ENCODE assay signal across 9 cellular contexts in the genomic region with DNA sequence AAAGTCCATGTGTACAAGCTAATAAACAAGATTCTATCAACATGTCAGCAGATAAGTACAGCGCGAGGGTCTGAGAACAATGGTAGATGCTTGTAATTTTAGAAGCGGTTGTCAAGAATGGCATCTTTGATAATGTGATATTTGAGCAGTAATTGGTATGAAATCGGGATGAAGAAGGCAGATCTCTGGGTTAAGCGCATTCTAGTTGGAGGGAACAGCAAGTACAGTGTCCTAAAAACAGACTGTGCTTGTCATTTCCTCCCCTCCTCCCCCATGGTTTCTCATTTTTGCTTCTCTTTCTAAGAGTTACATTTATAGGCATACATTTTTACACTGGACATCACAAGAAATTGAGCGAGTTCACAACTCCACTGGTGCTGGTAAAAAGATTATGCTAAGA. TPM values are rescaled to one million over a fixed set of nuclear protein-coding genes. Genes with fewer than 3 reads are reported as not detected.
DNase-seq lines count a peak whose midpoint lies in the region; ATAC-seq, FAIRE-seq and TF ChIP-seq lines count a peak whose summit lies in the region.
"Had no signal": no experiment of that assay in that cellular context is flagged by ENCODE, and none has a peak within 500 bp of the region (broad histone marks: within the 10 kb centered on the region; RNA-seq: fewer than 3 reads in every experiment).

No MANE protein-coding gene starts in this region.

- no peak for DNase-seq in activated T-cell treated with anti-CD3 and anti-CD28 coated beads, Interleukin-2, amount 50 U/mL, for 24 hours
- no peak for DNase-seq in activated T-cell treated with anti-CD3 and anti-CD28 coated beads, Interleukin-2, amount 50 U/mL, for 1 hour
- DNase-seq in MCF 10A (ENCODE audit: unreplicated experiment) = no peak
- DNase-seq in tibial nerve (ENCODE audit: low spot score in 2 of 2) = no peak
- no peak for DNase-seq in urothelium cell line (ENCODE audit: low spot score)
- DNase-seq in nucleus accumbens (lab: John Stamatoyannopoulos, UW) = no peak
- DNase-seq: T1000 had no signal

- intact Hi-C loops in MCF 10A (cut with micrococcal nuclease) = no loop called here

- H3K36me3 ChIP-seq in mucosa of rectum (ENCODE audit: control insufficient read depth in 2 of 2, insufficient read depth in 2 of 2, low read length in 2 of 2) (no peaks in the 10 kb centered on the region), tibial nerve (no peaks in the 10 kb centered on the region)

- POLR2A ChIA-PET in MCF 10A (lab: Yijun Ruan, JAX) = interaction anchor here (0.9 to 5.5 kb wide), 7 partner anchors 14 to 322 kb away, joined by 3 to 58 read pairs (median 10); a partner anchor contains a TSS

- H3K4me3 Mint-ChIP-seq in activated T-cell treated with anti-CD3 and anti-CD28 coated beads, Interleukin-2, amount 50 U/mL, for 24 hours = peak overlapping the region; percentile 20
- H3K4me3 Mint-ChIP-seq in MCF 10A (ENCODE audit: unreplicated experiment) = peak overlapping the region; percentile 6

- no TSS peak for BruUV-seq in MCF 10A (replicated peaks; lab: Mats Ljungman, UMichigan)

- FAIRE-seq in urothelium cell line (lab: Jason Lieb, UNC) = no peak

- no peak for TF ChIP-seq CTCF in MCF 10A (IDR thresholded peaks at IDR 0.05; ENCODE audit: unreplicated experiment)
- TF ChIP-seq CTCF in tibial nerve (IDR thresholded peaks at IDR 0.05) = no peak

- ATAC-seq in HG03442 (IDR thresholded peaks at IDR 0.05; ENCODE audit: unreplicated experiment) = no peak

- H3K36me3 Mint-ChIP-seq in activated T-cell treated with anti-CD3 and anti-CD28 coated beads, Interleukin-2, amount 50 U/mL, for 24 hours (ENCODE audit: low read depth) = peaks cover 90% of the 10 kb centered on the region
- peaks cover 62% of the 10 kb centered on the region for H3K36me3 Mint-ChIP-seq in MCF 10A (ENCODE audit: insufficient read depth, unreplicated experiment)

- TF ChIP-seq POLR2A in tibial nerve (IDR thresholded peaks at IDR 0.05) = no peak

- H3K9me3 ChIP-seq in mucosa of rectum (ENCODE audit: control insufficient read depth in 2 of 2, low read length in 2 of 2) = no peaks in the 10 kb centered on the region
- H3K9me3 ChIP-seq in tibial nerve = no peaks in the 10 kb centered on the region

- peak overlapping the region; percentile 96 for H3K27ac Mint-ChIP-seq in activated T-cell treated with anti-CD3 and anti-CD28 coated beads, Interleukin-2, amount 50 U/mL, for 24 hours
- peak overlapping the region; percentile 77 for H3K27ac Mint-ChIP-seq in MCF 10A (ENCODE audit: low read depth, unreplicated experiment)

- peaks cover 27 to 45% of the 10 kb centered on the region in 2 donors for H3K4me1 ChIP-seq in mucosa of rectum (ENCODE audit: control insufficient read depth in 2 of 2, insufficient read depth in 2 of 2, low read length in 2 of 2)
- H3K4me1 ChIP-seq in tibial nerve = peaks cover 0 to 100% (median 90%) of the 10 kb centered on the region in 4 donors

- H3K27me3 ChIP-seq in mucosa of rectum (ENCODE audit: control insufficient read depth in 2 of 2, insufficient read depth in 2 of 2, low read length in 2 of 2) (no peaks in the 10 kb centered on the region), tibial nerve (no peaks in the 10 kb centered on the region)

- H3K27ac ChIP-seq in mucosa of rectum (ENCODE audit: low read depth in 2 of 2, low read length in 2 of 2) (peak overlapping the region; percentile 61 to 70), tibial nerve (peak overlapping the region; percentile 47 to 91 (median 80))

- H3K9ac ChIP-seq in mucosa of rectum (ENCODE audit: low read depth in 1 of 2, low read length in 2 of 2) = peak overlapping the region; percentile 2 to 27

- no peaks in the 10 kb centered on the region for H3K9me3 Mint-ChIP-seq in activated T-cell treated with anti-CD3 and anti-CD28 coated beads, Interleukin-2, amount 50 U/mL, for 24 hours
- H3K9me3 Mint-ChIP-seq in MCF 10A (ENCODE audit: unreplicated experiment) = no peaks in the 10 kb centered on the region

- peak in 1 of 2 donors; percentile 22 for TF ChIP-seq EP300 in tibial nerve (IDR thresholded peaks at IDR 0.05)

- H3K4me3 ChIP-seq in mucosa of rectum (ENCODE audit: low read length in 2 of 2) (no peak overlapping the region), tibial nerve (no peak overlapping the region)

- WGBS in tibial nerve, 2 donors = 37 to 50% methylated on average over 6 of the region's 6 CpGs

- peaks cover 94% of the 10 kb centered on the region for H3K4me1 Mint-ChIP-seq in activated T-cell treated with anti-CD3 and anti-CD28 coated beads, Interleukin-2, amount 50 U/mL, for 24 hours (ENCODE audit: low read depth)
- peaks cover 66% of the 10 kb centered on the region for H3K4me1 Mint-ChIP-seq in MCF 10A (ENCODE audit: insufficient read depth, unreplicated experiment)

- no peaks in the 10 kb centered on the region for H3K27me3 Mint-ChIP-seq in activated T-cell treated with anti-CD3 and anti-CD28 coated beads, Interleukin-2, amount 50 U/mL, for 24 hours
- H3K27me3 Mint-ChIP-seq in MCF 10A (ENCODE audit: insufficient read depth, unreplicated experiment) = no peaks in the 10 kb centered on the region

- CTCF ChIA-PET in MCF 10A (lab: Yijun Ruan, JAX) = interaction anchor here (0.6 to 1.1 kb wide), 7 partner anchors 22 to 601 kb away, joined by 3 to 6 read pairs (median 3); no protein-coding TSS in a partner anchor

RNA-seq across cellular contexts. Expression of a gene that starts 23.3 kb away (rescaled TPM):
- 103 and 104 TPM in 2 replicates for total RNA-seq in MCF 10A (2022)
- 100 to 1,000 TPM; 338 to 406 (median 350) TPM for total RNA-seq in tibial nerve
